Comparison of ENCODE assay signal across 19 cellular contexts in genomic region chr2:197591706-197592072, GRCh38.
"Had no signal": no experiment of that assay in that cellular context is flagged by ENCODE, and none has a peak within 500 bp of the region (broad histone marks: within the 10 kb centered on the region; RNA-seq: fewer than 3 reads in every experiment).

No MANE protein-coding gene starts in this region.

- H3K36me3 Mint-ChIP-seq: immature natural killer cell had no signal

- H3K4me1 ChIP-seq: sigmoid colon, tibial artery, upper lobe of left lung had no signal

- H3K4me3 ChIP-seq: coronary artery, lung, sigmoid colon, tibial artery, upper lobe of left lung had no signal

- FAIRE-seq: endothelial cell of umbilical vein, keratinocyte, small intestine had no signal

- ATAC-seq: left cardiac atrium; left ventricle myocardium superior; stimulated activated naive CD8-positive, alpha-beta T cell treated with anti-CD3 and anti-CD28 coated beads, Interleukin-15, Interleukin-2, amounts not matched to agents 100 U/mL and 50 U/mL, for 24 hours had no signal

- H3K9me3 ChIP-seq: sigmoid colon, tibial artery, upper lobe of left lung had no signal

- H3K4me3 Mint-ChIP-seq: endodermal cell, immature natural killer cell, naive B cell, nephron had no signal

- H3K27ac Mint-ChIP-seq: endodermal cell, immature natural killer cell, naive B cell, nephron had no signal

- H3K4me1 Mint-ChIP-seq: endodermal cell, immature natural killer cell, naive B cell, nephron had no signal

- H3K27me3 ChIP-seq: sigmoid colon, tibial artery, upper lobe of left lung had no signal

- H3K36me3 ChIP-seq: sigmoid colon, upper lobe of left lung had no signal

- H3K9me3 Mint-ChIP-seq: immature natural killer cell, nephron had no signal

- DNase-seq: caudate nucleus; effector CD4-positive, alpha-beta T cell; endodermal cell; immature natural killer cell; left cardiac atrium; left ventricle myocardium superior; mesendoderm; naive B cell; sigmoid colon; small intestine; stimulated activated CD4-positive, alpha-beta T cell treated with anti-CD3 and anti-CD28 coated beads, Interleukin-12 subunit alpha, Interleukin-12 subunit beta, amount 100 ng/mL, for 4 hours; stimulated activated naive CD8-positive, alpha-beta T cell treated with anti-CD3 and anti-CD28 coated beads, Interleukin-15, Interleukin-2, amounts not matched to agents 100 U/mL and 50 U/mL, for 24 hours; tibial artery had no signal

- H3K27ac ChIP-seq: coronary artery, sigmoid colon, tibial artery, upper lobe of left lung had no signal
